Comparison of ENCODE assay signal across 21 cellular contexts in genomic region chr15:58650102-58650501, GRCh38.
"Had no signal": no experiment of that assay in that cellular context is flagged by ENCODE, and none has a peak within 500 bp of the region (broad histone marks: within the 10 kb centered on the region; RNA-seq: fewer than 3 reads in every experiment).

No MANE protein-coding gene starts in this region.

- H3K4me1 ChIP-seq: esophagus muscularis mucosa, left lung, lower lobe of right lung, right lobe of liver, tibial nerve had no signal

- H3K4me3 Mint-ChIP-seq: activated naive CD8-positive, alpha-beta T cell treated with anti-CD3 and anti-CD28 coated beads for 36 hours; activated T-cell treated with anti-CD3 and anti-CD28 coated beads, Interleukin-2, amount 50 U/mL, for 4 hours; dendritic cell treated with granulocyte-macrophage colony-stimulating factor and Interleukin-4, amounts not matched to agents 40 ng/mL and 50 ng/mL, for 4 days; nephron had no signal

- H3K27me3 ChIP-seq: brain microvascular endothelial cell, esophagus muscularis mucosa, left lung, right lobe of liver, tibial nerve had no signal

- ATAC-seq: activated T-cell treated with anti-CD3 and anti-CD28 coated beads, Interleukin-2, amount 50 U/mL, for 4 hours; left lung; lower lobe of right lung; right lobe of liver had no signal

- H3K27me3 Mint-ChIP-seq: activated naive CD8-positive, alpha-beta T cell treated with anti-CD3 and anti-CD28 coated beads for 36 hours; dendritic cell treated with granulocyte-macrophage colony-stimulating factor and Interleukin-4, amounts not matched to agents 40 ng/mL and 50 ng/mL, for 4 days had no signal

- H3K9me3 Mint-ChIP-seq: activated naive CD8-positive, alpha-beta T cell treated with anti-CD3 and anti-CD28 coated beads for 36 hours; dendritic cell treated with granulocyte-macrophage colony-stimulating factor and Interleukin-4, amounts not matched to agents 40 ng/mL and 50 ng/mL, for 4 days had no signal

- H3K27ac Mint-ChIP-seq: activated naive CD8-positive, alpha-beta T cell treated with anti-CD3 and anti-CD28 coated beads for 36 hours; dendritic cell treated with granulocyte-macrophage colony-stimulating factor and Interleukin-4, amounts not matched to agents 40 ng/mL and 50 ng/mL, for 4 days; nephron had no signal

- H3K4me1 Mint-ChIP-seq: nephron had no signal

- H3K9me3 ChIP-seq: esophagus muscularis mucosa, left lung, lower lobe of right lung, right lobe of liver, tibial nerve had no signal

- DNase-seq: activated CD4-positive, alpha-beta T cell treated with anti-CD3 and anti-CD28 coated beads for 4 hours; activated CD4-positive, alpha-beta T cell treated with anti-CD3 and anti-CD28 coated beads, Interleukin-2, amount 50 U/mL, for 48 hours; activated CD8-positive, alpha-beta memory T cell treated with anti-CD3 and anti-CD28 coated beads, Interleukin-2, amount 50 U/mL, for 48 hours; activated naive CD4-positive, alpha-beta T cell; activated naive CD8-positive, alpha-beta T cell treated with anti-CD3 and anti-CD28 coated beads for 36 hours; activated T-cell treated with anti-CD3 and anti-CD28 coated beads, Interleukin-2, amount 50 U/mL, for 4 hours; amniotic stem cell; brain microvascular endothelial cell; foreskin melanocyte; left lung; lower lobe of right lung; mesenchymal stem cell; right lobe of liver; stimulated activated CD4-positive, alpha-beta T cell treated with anti-CD3 and anti-CD28 coated beads, Interleukin-2, amount 100 ng/mL, for 48 hours; stimulated activated naive CD4-positive, alpha-beta T cell treated with Interleukin-2 at 50 U/mL for 16 hours; T-helper 1 cell had no signal

- H3K4me3 ChIP-seq: esophagus muscularis mucosa, left lung, lower lobe of right lung, right lobe of liver, tibial nerve had no signal

- H3K27ac ChIP-seq: brain microvascular endothelial cell, esophagus muscularis mucosa, left lung, lower lobe of right lung, right lobe of liver, tibial nerve, VCaP had no signal
